Comparison of ENCODE assay signal across 9 cellular contexts in the genomic region with DNA sequence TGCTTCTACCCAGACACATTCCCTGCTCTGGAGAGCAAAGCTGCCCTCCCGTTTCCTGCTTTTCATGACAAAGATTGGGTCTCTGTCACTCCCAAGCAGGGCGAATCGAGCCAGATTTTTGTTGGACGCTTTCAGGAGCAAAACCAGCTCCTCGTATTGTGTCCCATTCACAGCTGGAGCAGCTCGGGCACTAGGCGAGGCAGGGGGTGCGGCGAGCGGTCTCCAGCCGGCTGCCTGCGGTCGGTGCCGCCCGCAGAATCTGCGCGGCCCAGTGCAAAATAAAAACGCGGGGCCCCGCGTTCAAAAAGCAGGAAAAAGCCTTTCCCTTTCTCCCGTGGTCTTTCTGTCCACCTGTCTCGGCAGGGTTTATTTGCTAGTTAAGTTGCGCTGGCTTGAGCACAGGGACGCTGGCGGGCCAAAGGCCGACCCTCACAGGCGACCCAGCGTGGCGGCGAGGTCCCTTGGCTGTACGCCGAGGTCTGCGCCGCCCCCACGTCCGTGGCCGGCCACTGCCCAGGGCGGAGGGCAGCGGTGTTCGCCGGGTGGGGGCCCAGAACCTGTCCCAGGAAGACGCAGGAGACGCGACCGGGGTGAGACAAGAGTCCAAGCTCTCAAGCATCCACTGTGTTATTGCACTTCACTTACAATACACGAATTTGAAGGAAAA.
DNase-seq lines count a peak whose midpoint lies in the region; ATAC-seq, FAIRE-seq and TF ChIP-seq lines count a peak whose summit lies in the region.
"Had no signal": no experiment of that assay in that cellular context is flagged by ENCODE, and none has a peak within 500 bp of the region (broad histone marks: within the 10 kb centered on the region; RNA-seq: fewer than 3 reads in every experiment).

No MANE protein-coding gene starts in this region.

- H3K27ac ChIP-seq in esophagus muscularis mucosa (replicated peaks in 1 of 4), result no peak overlapping the region
- H3K27ac ChIP-seq in mucosa of rectum (ENCODE audit: low read depth in 2 of 2, low read length in 2 of 2), result no peak overlapping the region
- peak overlapping the region; percentile 72 for H3K27ac ChIP-seq in vagina
- H3K27ac ChIP-seq in small intestine (ENCODE audit: low read depth in 1 of 2, low read length in 1 of 2), result peak overlapping the region in 1 of 2 donors; percentile 9
- H3K27ac ChIP-seq in Karpas-422 (ENCODE audit: low read length), result no peak overlapping the region

- WGBS in esophagus muscularis mucosa, result 5% methylated on average over 19 of the region's 47 CpGs
- 1 to 3% (median 2%) methylated on average over 41 to 47 of the region's 47 CpGs for WGBS in small intestine, 3 donors

- peaks cover 43% of the 10 kb centered on the region for H3K27me3 Mint-ChIP-seq in activated naive CD8-positive, alpha-beta T cell treated with anti-CD3 and anti-CD28 coated beads, Interleukin-2, amount 10 ng/mL, durations not matched to agents 7 days and 5 days
- H3K27me3 Mint-ChIP-seq in activated naive CD8-positive, alpha-beta T cell treated with anti-CD3 and anti-CD28 coated beads for 36 hours, result peaks cover 45% of the 10 kb centered on the region

- H3K9me3 ChIP-seq in esophagus muscularis mucosa, result peaks cover 0 to 4% (median 0%) of the 10 kb centered on the region in 4 donors
- no peaks in the 10 kb centered on the region for H3K9me3 ChIP-seq in mucosa of rectum (ENCODE audit: control insufficient read depth in 2 of 2, low read length in 2 of 2)
- no peaks in the 10 kb centered on the region for H3K9me3 ChIP-seq in vagina
- no peaks in the 10 kb centered on the region for H3K9me3 ChIP-seq in small intestine (ENCODE audit: control insufficient read depth, low read depth)
- H3K9me3 ChIP-seq in Karpas-422 (ENCODE audit: low read length), result no peaks in the 10 kb centered on the region

- H3K27me3 ChIP-seq in esophagus muscularis mucosa, result peaks cover 0 to 50% (median 3%) of the 10 kb centered on the region in 4 donors
- H3K27me3 ChIP-seq in mucosa of rectum (ENCODE audit: control insufficient read depth in 2 of 2, insufficient read depth in 2 of 2, low read length in 2 of 2), result peaks cover 2 to 17% of the 10 kb centered on the region in 2 donors
- no peaks in the 10 kb centered on the region for H3K27me3 ChIP-seq in vagina
- H3K27me3 ChIP-seq in small intestine (ENCODE audit: control insufficient read depth in 2 of 2, insufficient read depth in 2 of 2, low read length in 2 of 2), result peaks cover 0 to 8% of the 10 kb centered on the region in 2 donors
- H3K27me3 ChIP-seq in Karpas-422 (ENCODE audit: low read length), result no peaks in the 10 kb centered on the region

- no peaks in the 10 kb centered on the region for H3K9me2 ChIP-seq in Karpas-422 (replicated peaks; ENCODE audit: insufficient read depth, low read length)

- TF ChIP-seq EP300 in esophagus muscularis mucosa (IDR thresholded peaks at IDR 0.05), result no peak

- peaks cover 3% of the 10 kb centered on the region for H3K4me1 Mint-ChIP-seq in activated naive CD8-positive, alpha-beta T cell treated with anti-CD3 and anti-CD28 coated beads, Interleukin-2, amount 10 ng/mL, durations not matched to agents 7 days and 5 days
- H3K4me1 Mint-ChIP-seq in activated naive CD8-positive, alpha-beta T cell treated with anti-CD3 and anti-CD28 coated beads for 36 hours, result no peaks in the 10 kb centered on the region

- no peak overlapping the region for H3K4me2 ChIP-seq in Karpas-422 (ENCODE audit: low read depth, low read length, poor library complexity, severe bottlenecking)

- peak overlapping the region; percentile 33 for H3K4me3 Mint-ChIP-seq in activated naive CD8-positive, alpha-beta T cell treated with anti-CD3 and anti-CD28 coated beads, Interleukin-2, amount 10 ng/mL, durations not matched to agents 7 days and 5 days
- no peak overlapping the region for H3K4me3 Mint-ChIP-seq in activated naive CD8-positive, alpha-beta T cell treated with anti-CD3 and anti-CD28 coated beads for 36 hours

- intact Hi-C loops in esophagus muscularis mucosa (cut with DNase I) (no loop called here), vagina (cut with DNase I) (no loop called here)

- DNase-seq in activated naive CD8-positive, alpha-beta T cell treated with anti-CD3 and anti-CD28 coated beads, Interleukin-2, amount 10 ng/mL, durations not matched to agents 7 days and 5 days, result no peak
- no peak for DNase-seq in activated naive CD8-positive, alpha-beta T cell treated with anti-CD3 and anti-CD28 coated beads for 36 hours
- no peak for DNase-seq in esophagus muscularis mucosa (ENCODE audit: extremely low spot score)
- no peak for DNase-seq in vagina (ENCODE audit: extremely low spot score in 2 of 2)
- no peak for DNase-seq in small intestine
- no peak for DNase-seq in Karpas-422
- DNase-seq: activated T-cell treated with anti-CD3 and anti-CD28 coated beads for 4 hours had no signal

- no peak overlapping the region for H2AFZ ChIP-seq in Karpas-422 (ENCODE audit: low read length)

- H3K36me3 ChIP-seq in esophagus muscularis mucosa (no peaks in the 10 kb centered on the region), mucosa of rectum (ENCODE audit: control insufficient read depth in 2 of 2, insufficient read depth in 2 of 2, low read length in 2 of 2) (no peaks in the 10 kb centered on the region), vagina (no peaks in the 10 kb centered on the region), small intestine (ENCODE audit: control insufficient read depth in 2 of 2, insufficient read depth in 2 of 2, low read length in 2 of 2) (no peaks in the 10 kb centered on the region), Karpas-422 (ENCODE audit: insufficient read depth, low read length) (no peaks in the 10 kb centered on the region)

- H3K4me1 ChIP-seq in esophagus muscularis mucosa, result peaks cover 6 to 18% (median 12%) of the 10 kb centered on the region in 4 donors
- peaks cover 0 to 9% of the 10 kb centered on the region in 2 donors for H3K4me1 ChIP-seq in mucosa of rectum (ENCODE audit: control insufficient read depth in 2 of 2, insufficient read depth in 2 of 2, low read length in 2 of 2)
- H3K4me1 ChIP-seq in vagina, result peaks cover 22% of the 10 kb centered on the region
- no peaks in the 10 kb centered on the region for H3K4me1 ChIP-seq in small intestine (ENCODE audit: control insufficient read depth in 2 of 2, insufficient read depth in 1 of 2, low read depth in 1 of 2, low read length in 1 of 2)
- no peaks in the 10 kb centered on the region for H3K4me1 ChIP-seq in Karpas-422 (ENCODE audit: low read length)

- no peak for FAIRE-seq in small intestine (lab: Jason Lieb, UNC)

- TF ChIP-seq CTCF in esophagus muscularis mucosa (IDR thresholded peaks at IDR 0.05), result no peak
- no peak for TF ChIP-seq CTCF in vagina (IDR thresholded peaks at IDR 0.05)

- H3K79me2 ChIP-seq in Karpas-422 (ENCODE audit: low read length), result no peaks in the 10 kb centered on the region

- H3K9ac ChIP-seq in mucosa of rectum (ENCODE audit: low read depth in 1 of 2, low read length in 2 of 2), result peak overlapping the region in 1 of 2 donors; percentile 18
- H3K9ac ChIP-seq in Karpas-422 (ENCODE audit: low read length), result no peak overlapping the region

- TF ChIP-seq POLR2A in esophagus muscularis mucosa (IDR thresholded peaks at IDR 0.05; ENCODE audit: low read depth) (no peak), vagina (IDR thresholded peaks at IDR 0.05) (no peak)

- H4K20me1 ChIP-seq in Karpas-422 (ENCODE audit: insufficient read depth, low read depth, low read length), result no peaks in the 10 kb centered on the region

- POLR2A ChIA-PET in activated naive CD8-positive, alpha-beta T cell treated with anti-CD3 and anti-CD28 coated beads, Interleukin-2, amount 10 ng/mL, durations not matched to agents 7 days and 5 days (lab: Charles Lee), result no interaction called here

- H3K4me3 ChIP-seq in esophagus muscularis mucosa (peak overlapping the region; percentile 55 to 58 (median 57)), mucosa of rectum (ENCODE audit: low read length in 2 of 2) (peak overlapping the region; percentile 53 to 55), vagina (peak overlapping the region; percentile 46 to 52), small intestine (ENCODE audit: low read depth in 1 of 2, low read length in 2 of 2) (peak overlapping the region in 1 of 2 donors; percentile 13), Karpas-422 (ENCODE audit: low read length) (no peak overlapping the region)

- peaks cover 2% of the 10 kb centered on the region for H3K9me3 Mint-ChIP-seq in activated naive CD8-positive, alpha-beta T cell treated with anti-CD3 and anti-CD28 coated beads, Interleukin-2, amount 10 ng/mL, durations not matched to agents 7 days and 5 days
- H3K9me3 Mint-ChIP-seq in activated naive CD8-positive, alpha-beta T cell treated with anti-CD3 and anti-CD28 coated beads for 36 hours, result no peaks in the 10 kb centered on the region

- ATAC-seq in activated naive CD8-positive, alpha-beta T cell treated with anti-CD3 and anti-CD28 coated beads, Interleukin-2, amount 10 ng/mL, durations not matched to agents 7 days and 5 days (ENCODE audit: low read depth), result no peak
- no peak for ATAC-seq in GM18868 (IDR thresholded peaks at IDR 0.05; ENCODE audit: unreplicated experiment)

- H3K36me3 Mint-ChIP-seq in activated naive CD8-positive, alpha-beta T cell treated with anti-CD3 and anti-CD28 coated beads, Interleukin-2, amount 10 ng/mL, durations not matched to agents 7 days and 5 days, result no peaks in the 10 kb centered on the region
- H3K36me3 Mint-ChIP-seq in activated naive CD8-positive, alpha-beta T cell treated with anti-CD3 and anti-CD28 coated beads for 36 hours, result no peaks in the 10 kb centered on the region

- no peak overlapping the region for H3K27ac Mint-ChIP-seq in activated naive CD8-positive, alpha-beta T cell treated with anti-CD3 and anti-CD28 coated beads, Interleukin-2, amount 10 ng/mL, durations not matched to agents 7 days and 5 days
- H3K27ac Mint-ChIP-seq in activated naive CD8-positive, alpha-beta T cell treated with anti-CD3 and anti-CD28 coated beads for 36 hours, result no peak overlapping the region
